1 cellular context compared by ENCODE assay signal in the genomic region with DNA sequence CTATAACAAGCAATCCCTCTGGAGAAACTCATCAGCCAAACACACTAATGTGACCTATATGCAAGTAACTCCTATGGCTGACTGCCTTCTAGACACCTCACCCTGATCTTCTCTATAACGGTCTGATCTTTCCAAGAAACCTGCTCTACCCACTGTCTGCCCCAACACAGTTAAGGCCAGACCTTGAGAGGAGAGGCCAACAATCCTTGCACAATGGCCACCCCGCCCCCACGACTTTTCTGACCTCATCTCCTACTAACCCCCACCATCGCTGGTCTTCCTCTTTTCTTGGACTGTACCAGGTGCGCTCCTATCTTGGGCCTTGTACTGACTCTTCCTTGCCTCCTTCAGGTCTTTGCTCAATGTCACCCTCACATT.
A peak's percentile ranks its signal among the peaks of the same experiment; 100 is the strongest.
TF ChIP-seq lines count a peak whose summit lies in the region.

No MANE protein-coding gene starts in this region.

TF ChIP-seq in K562, 482 proteins besides CTCF, POLR2A, EP300 and RAD21 (continued from another document):
- no peak for TF ChIP-seq TSC22D4 (tag; IDR thresholded peaks at IDR 0.05)
- no peak for TF ChIP-seq TBP (optimal IDR thresholded peaks at IDR 0.05; ENCODE audit: low read depth, low read length)
- peak; percentile 99 for TF ChIP-seq JUND (IDR thresholded peaks at IDR 0.05; ENCODE audit: borderline replicate concordance, low read depth, low read length)
- no peak for TF ChIP-seq JUND (tag; IDR thresholded peaks at IDR 0.05; ENCODE audit: borderline replicate concordance, low read depth, low read length)
- TF ChIP-seq POLR3A (IDR thresholded peaks at IDR 0.05; ENCODE audit: borderline replicate concordance, extremely low read depth, insufficient read depth, insufficient read length), result no peak
- TF ChIP-seq FUS (optimal IDR thresholded peaks at IDR 0.05; ENCODE audit: low read depth, low read length), result no peak
- peak; percentile 55 to 89; a peak in 3 of 4 replicates for TF ChIP-seq FOXK2 (conservative IDR thresholded peaks at IDR 0.05 in 1 of 2, IDR thresholded peaks at IDR 0.05 in 1 of 2; ENCODE audit: low read depth in 2 of 2)
- TF ChIP-seq KLF16 (IDR thresholded peaks at IDR 0.05), result peak; percentile 88
- TF ChIP-seq, protein P1, sequence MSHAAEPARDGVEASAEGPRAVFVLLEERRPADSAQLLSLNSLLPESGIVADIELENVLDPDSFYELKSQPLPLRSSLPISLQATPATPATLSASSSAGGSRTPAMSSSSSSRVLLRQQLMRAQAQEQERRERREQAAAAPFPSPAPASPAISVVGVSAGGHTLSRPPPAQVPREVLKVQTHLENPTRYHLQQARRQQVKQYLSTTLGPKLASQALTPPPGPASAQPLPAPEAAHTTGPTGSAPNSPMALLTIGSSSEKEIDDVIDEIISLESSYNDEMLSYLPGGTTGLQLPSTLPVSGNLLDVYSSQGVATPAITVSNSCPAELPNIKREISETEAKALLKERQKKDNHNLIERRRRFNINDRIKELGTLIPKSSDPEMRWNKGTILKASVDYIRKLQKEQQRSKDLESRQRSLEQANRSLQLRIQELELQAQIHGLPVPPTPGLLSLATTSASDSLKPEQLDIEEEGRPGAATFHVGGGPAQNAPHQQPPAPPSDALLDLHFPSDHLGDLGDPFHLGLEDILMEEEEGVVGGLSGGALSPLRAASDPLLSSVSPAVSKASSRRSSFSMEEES (CRISPR knock-in tag; IDR thresholded peaks at IDR 0.05), result no peak
- TF ChIP-seq CBFB (CRISPR knock-in tag; IDR thresholded peaks at IDR 0.05), result no peak
- no peak for TF ChIP-seq PTTG1 (tag; IDR thresholded peaks at IDR 0.05; ENCODE audit: low read depth)
- TF ChIP-seq, protein P2, sequence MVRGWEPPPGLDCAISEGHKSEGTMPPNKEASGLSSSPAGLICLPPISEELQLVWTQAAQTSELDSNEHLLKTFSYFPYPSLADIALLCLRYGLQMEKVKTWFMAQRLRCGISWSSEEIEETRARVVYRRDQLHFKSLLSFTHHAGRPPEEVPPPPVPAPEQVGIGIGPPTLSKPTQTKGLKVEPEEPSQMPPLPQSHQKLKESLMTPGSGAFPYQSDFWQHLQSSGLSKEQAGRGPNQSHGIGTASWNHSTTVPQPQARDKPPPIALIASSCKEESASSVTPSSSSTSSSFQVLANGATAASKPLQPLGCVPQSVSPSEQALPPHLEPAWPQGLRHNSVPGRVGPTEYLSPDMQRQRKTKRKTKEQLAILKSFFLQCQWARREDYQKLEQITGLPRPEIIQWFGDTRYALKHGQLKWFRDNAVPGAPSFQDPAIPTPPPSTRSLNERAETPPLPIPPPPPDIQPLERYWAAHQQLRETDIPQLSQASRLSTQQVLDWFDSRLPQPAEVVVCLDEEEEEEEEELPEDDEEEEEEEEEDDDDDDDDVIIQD (CRISPR knock-in tag; IDR thresholded peaks at IDR 0.05), result no peak
- no peak for TF ChIP-seq NFE2L1 (tag; IDR thresholded peaks at IDR 0.05; ENCODE audit: borderline replicate concordance, low read depth)
- 0 out of 2 replicates have a peak, but pooled peaks have one; percentile 16 for TF ChIP-seq SMAD3 (CRISPR knock-in tag; conservative IDR thresholded peaks at IDR 0.05)
- no peak for TF ChIP-seq ZNF311 (CRISPR knock-in tag; IDR thresholded peaks at IDR 0.05)
- no peak for TF ChIP-seq ZNF146 (CRISPR knock-in tag; IDR thresholded peaks at IDR 0.05; ENCODE audit: unreplicated experiment)
- TF ChIP-seq, protein P3, sequence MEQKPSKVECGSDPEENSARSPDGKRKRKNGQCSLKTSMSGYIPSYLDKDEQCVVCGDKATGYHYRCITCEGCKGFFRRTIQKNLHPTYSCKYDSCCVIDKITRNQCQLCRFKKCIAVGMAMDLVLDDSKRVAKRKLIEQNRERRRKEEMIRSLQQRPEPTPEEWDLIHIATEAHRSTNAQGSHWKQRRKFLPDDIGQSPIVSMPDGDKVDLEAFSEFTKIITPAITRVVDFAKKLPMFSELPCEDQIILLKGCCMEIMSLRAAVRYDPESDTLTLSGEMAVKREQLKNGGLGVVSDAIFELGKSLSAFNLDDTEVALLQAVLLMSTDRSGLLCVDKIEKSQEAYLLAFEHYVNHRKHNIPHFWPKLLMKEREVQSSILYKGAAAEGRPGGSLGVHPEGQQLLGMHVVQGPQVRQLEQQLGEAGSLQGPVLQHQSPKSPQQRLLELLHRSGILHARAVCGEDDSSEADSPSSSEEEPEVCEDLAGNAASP (IDR thresholded peaks at IDR 0.05), result no peak
- no peak for TF ChIP-seq TCFL5 (CRISPR knock-in tag; conservative IDR thresholded peaks at IDR 0.05)
- TF ChIP-seq OTX1 (CRISPR knock-in tag; IDR thresholded peaks at IDR 0.05), result peak; percentile 91
- TF ChIP-seq, protein P4, sequence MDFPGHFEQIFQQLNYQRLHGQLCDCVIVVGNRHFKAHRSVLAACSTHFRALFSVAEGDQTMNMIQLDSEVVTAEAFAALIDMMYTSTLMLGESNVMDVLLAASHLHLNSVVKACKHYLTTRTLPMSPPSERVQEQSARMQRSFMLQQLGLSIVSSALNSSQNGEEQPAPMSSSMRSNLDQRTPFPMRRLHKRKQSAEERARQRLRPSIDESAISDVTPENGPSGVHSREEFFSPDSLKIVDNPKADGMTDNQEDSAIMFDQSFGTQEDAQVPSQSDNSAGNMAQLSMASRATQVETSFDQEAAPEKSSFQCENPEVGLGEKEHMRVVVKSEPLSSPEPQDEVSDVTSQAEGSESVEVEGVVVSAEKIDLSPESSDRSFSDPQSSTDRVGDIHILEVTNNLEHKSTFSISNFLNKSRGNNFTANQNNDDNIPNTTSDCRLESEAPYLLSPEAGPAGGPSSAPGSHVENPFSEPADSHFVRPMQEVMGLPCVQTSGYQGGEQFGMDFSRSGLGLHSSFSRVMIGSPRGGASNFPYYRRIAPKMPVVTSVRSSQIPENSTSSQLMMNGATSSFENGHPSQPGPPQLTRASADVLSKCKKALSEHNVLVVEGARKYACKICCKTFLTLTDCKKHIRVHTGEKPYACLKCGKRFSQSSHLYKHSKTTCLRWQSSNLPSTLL (IDR thresholded peaks at IDR 0.05), result no peak
- peak; percentile 96 for TF ChIP-seq CTBP1 (IDR thresholded peaks at IDR 0.05; ENCODE audit: borderline replicate concordance)
- TF ChIP-seq HDAC8 (tag; IDR thresholded peaks at IDR 0.05), result no peak
- no peak for TF ChIP-seq MTA1 (IDR thresholded peaks at IDR 0.05; ENCODE audit: borderline replicate concordance)
- peak; percentile 93 for TF ChIP-seq NCOA1 (IDR thresholded peaks at IDR 0.05; ENCODE audit: low read depth)
- no peak for TF ChIP-seq DIDO1 (tag; IDR thresholded peaks at IDR 0.05; ENCODE audit: low read depth)
